21 cellular contexts compared by ENCODE assay signal in the genomic region with DNA sequence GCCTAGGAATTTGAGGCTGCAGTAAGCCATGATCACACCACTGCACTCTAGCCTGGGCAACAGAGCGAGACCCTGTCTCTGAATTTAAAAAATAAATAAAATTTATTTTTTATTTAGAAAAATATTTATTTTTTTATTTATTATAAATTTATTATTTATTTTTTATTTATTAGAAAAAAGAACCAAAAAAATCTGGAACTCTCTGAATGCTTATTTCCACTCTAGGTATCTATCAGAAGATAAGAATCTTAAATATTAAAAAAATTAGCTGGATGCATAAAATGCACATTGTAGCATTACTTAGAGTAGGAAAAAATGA.
DNase-seq lines count a peak whose midpoint lies in the region; ATAC-seq, FAIRE-seq and TF ChIP-seq lines count a peak whose summit lies in the region.
"Had no signal": no experiment of that assay in that cellular context is flagged by ENCODE, and none has a peak within 500 bp of the region (broad histone marks: within the 10 kb centered on the region; RNA-seq: fewer than 3 reads in every experiment).

No MANE protein-coding gene starts in this region.

- H3K9me3 ChIP-seq in small intestine (ENCODE audit: control insufficient read depth, low read depth) = no peaks in the 10 kb centered on the region

- CTCF ChIA-PET in WTC11 (lab: Charles Lee) = interaction anchor here (1.3 kb wide), 1 partner anchor 29 kb away, joined by 3 read pairs; no protein-coding TSS in a partner anchor

- H3K4me1 ChIP-seq in small intestine (ENCODE audit: control insufficient read depth in 2 of 2, insufficient read depth in 1 of 2, low read depth in 1 of 2, low read length in 1 of 2) = no peaks in the 10 kb centered on the region

- H3K4me1 Mint-ChIP-seq in WTC11 = no peaks in the 10 kb centered on the region
- H3K4me1 Mint-ChIP-seq: CD4-positive, alpha-beta memory T cell had no signal

- WGBS in small intestine, 3 donors = 97 to 100% (median 100%) methylated on average over 1 of the region's 1 CpG

- H3K27ac Mint-ChIP-seq in WTC11 = no peak overlapping the region
- H3K27ac Mint-ChIP-seq: CD4-positive, alpha-beta memory T cell had no signal

- POLR2A ChIA-PET in WTC11 (lab: Charles Lee) = no interaction called here

- no peaks in the 10 kb centered on the region for H3K9me3 Mint-ChIP-seq in WTC11
- H3K9me3 Mint-ChIP-seq: CD4-positive, alpha-beta memory T cell had no signal

- ATAC-seq in WTC11 (no peak), GM18498 (IDR thresholded peaks at IDR 0.05; ENCODE audit: unreplicated experiment) (no peak)

- FAIRE-seq in A204.1 (lab: Jason Lieb, UNC) = peak; percentile 91
- peak; percentile 78 for FAIRE-seq in frontal cortex (lab: Jason Lieb, UNC)
- FAIRE-seq in small intestine (lab: Jason Lieb, UNC) = peak; percentile 55
- FAIRE-seq: GM12891, GM19239, H1 had no signal

- TF ChIP-seq CTCF in WTC11 (IDR thresholded peaks at IDR 0.05) = no peak

- no peaks in the 10 kb centered on the region for H3K27me3 ChIP-seq in small intestine (ENCODE audit: control insufficient read depth in 2 of 2, insufficient read depth in 2 of 2, low read length in 2 of 2)

- H3K36me3 ChIP-seq in small intestine (ENCODE audit: control insufficient read depth in 2 of 2, insufficient read depth in 2 of 2, low read length in 2 of 2) = no peaks in the 10 kb centered on the region

- no peak overlapping the region for H3K4me3 Mint-ChIP-seq in WTC11
- H3K4me3 Mint-ChIP-seq: CD4-positive, alpha-beta memory T cell had no signal

- DNase-seq in WTC11 (ENCODE audit: low spot score) (no peak), frontal cortex (ENCODE audit: low spot score in 2 of 2) (no peak), small intestine (no peak), activated gamma-delta T cell (lab: John Stamatoyannopoulos, UW) (no peak)
- no peak for DNase-seq in activated CD8-positive, alpha-beta memory T cell treated with anti-CD3 and anti-CD28 coated beads for 24 hours
- DNase-seq: 8988T; C1 segment of cervical spinal cord; Calu3; CD4-positive, alpha-beta memory T cell; COR-L47; DMS53; DMS79 treated with DMSO at 0.1 percent for 48 hours; GF-D8; GM23248; H7; HCEC 1CT had no signal

- no peak overlapping the region for H3K4me3 ChIP-seq in small intestine (ENCODE audit: low read depth in 1 of 2, low read length in 2 of 2)
- H3K4me3 ChIP-seq: GM23248 had no signal

- H3K27ac ChIP-seq in small intestine (ENCODE audit: low read depth in 1 of 2, low read length in 1 of 2) = no peak overlapping the region
- H3K27ac ChIP-seq: GM23248 had no signal

- no peaks in the 10 kb centered on the region for H3K36me3 Mint-ChIP-seq in WTC11

- H3K27me3 Mint-ChIP-seq in WTC11 (ENCODE audit: low read depth) = peaks cover 6% of the 10 kb centered on the region

TF ChIP-seq in WTC11, 78 proteins besides CTCF, POLR2A, EP300 and RAD21:
- TF ChIP-seq, protein P1, sequence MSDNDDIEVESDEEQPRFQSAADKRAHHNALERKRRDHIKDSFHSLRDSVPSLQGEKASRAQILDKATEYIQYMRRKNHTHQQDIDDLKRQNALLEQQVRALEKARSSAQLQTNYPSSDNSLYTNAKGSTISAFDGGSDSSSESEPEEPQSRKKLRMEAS (CRISPR knock-in tag; IDR thresholded peaks at IDR 0.05) = no peak
- TF ChIP-seq HMGA2 (CRISPR knock-in tag; IDR thresholded peaks at IDR 0.05) = peak; percentile 96
TF ChIP-seq in WTC11: peak in this region for 1.
